ENCODE assay signal across 8 cellular contexts in the genomic region with DNA sequence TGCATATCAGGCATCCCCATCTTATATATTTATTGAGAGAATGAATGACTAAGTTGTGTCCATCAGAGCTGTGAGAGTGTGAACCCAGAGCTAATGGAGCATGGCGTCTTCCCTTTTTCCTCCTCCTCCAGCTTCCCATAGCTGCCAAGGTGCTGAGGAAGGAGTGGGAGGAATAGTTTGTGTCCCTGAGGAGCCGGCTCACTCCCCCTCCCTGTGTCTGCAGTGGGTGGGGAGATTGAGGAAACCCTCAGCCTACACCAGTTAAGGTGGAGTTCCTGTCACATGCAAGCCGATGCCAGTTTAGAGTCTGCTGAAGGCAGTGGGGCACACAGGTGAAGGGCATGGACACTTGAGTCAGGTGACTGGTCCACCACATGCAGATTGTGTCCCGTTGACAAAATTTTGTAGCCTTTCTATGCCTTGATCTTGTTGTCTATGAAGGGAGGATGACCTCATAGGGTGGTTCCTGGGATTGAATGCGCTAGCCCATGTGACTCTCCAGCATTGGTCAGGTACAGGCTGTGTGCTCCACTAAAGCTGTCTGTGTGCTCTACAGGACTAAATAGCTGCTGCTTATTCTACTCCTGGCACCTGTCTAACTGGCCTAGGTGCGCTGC. TPM values are rescaled to one million over a fixed set of nuclear protein-coding genes. Genes with fewer than 3 reads are reported as not detected.
A peak's percentile ranks its signal among the peaks of the same experiment; 100 is the strongest.
DNase-seq lines count a peak whose midpoint lies in the region; TF ChIP-seq lines count a peak whose summit lies in the region.

No MANE protein-coding gene starts in this region.

- H3K27ac ChIP-seq in GM23248 (peak overlapping the region; percentile 22; the same call in 1 of the 2 replicates), esophagus squamous epithelium (peak overlapping the region; percentile 69 to 80 (median 78)), tibial nerve (peak overlapping the region in 2 of 4 donors; percentile 50 to 63)

- H3K4me3 Mint-ChIP-seq in chondrocyte (ENCODE audit: unreplicated experiment) (no peak overlapping the region), osteocyte (ENCODE audit: unreplicated experiment) (no peak overlapping the region)

- no peaks in the 10 kb centered on the region for H3K27me3 Mint-ChIP-seq in chondrocyte (ENCODE audit: low read depth)
- H3K27me3 Mint-ChIP-seq in osteocyte (ENCODE audit: unreplicated experiment) = no peaks in the 10 kb centered on the region

- H3K27ac Mint-ChIP-seq in chondrocyte (ENCODE audit: unreplicated experiment) (no peak overlapping the region), osteocyte (ENCODE audit: unreplicated experiment) (no peak overlapping the region)

- H3K79me2 ChIP-seq in GM23248 (ENCODE audit: insufficient read depth) = peaks cover 48% of the 10 kb centered on the region

- intact Hi-C loops in esophagus squamous epithelium (cut with DNase I) = no loop called here

- H3K4me1 ChIP-seq in GM23248 (ENCODE audit: insufficient read depth) = peaks cover 53% of the 10 kb centered on the region
- peaks cover 6 to 61% (median 28%) of the 10 kb centered on the region in 3 donors for H3K4me1 ChIP-seq in esophagus squamous epithelium
- peaks cover 0 to 56% (median 15%) of the 10 kb centered on the region in 4 donors for H3K4me1 ChIP-seq in tibial nerve

- TF ChIP-seq CTCF in esophagus squamous epithelium (IDR thresholded peaks at IDR 0.05) (no peak), chondrocyte (IDR thresholded peaks at IDR 0.05) (no peak), osteocyte (IDR thresholded peaks at IDR 0.05) (no peak), tibial nerve (IDR thresholded peaks at IDR 0.05) (no peak)

- peak in 1 of 4 donors; percentile 6 for TF ChIP-seq POLR2A in esophagus squamous epithelium (IDR thresholded peaks at IDR 0.05)
- no peak for TF ChIP-seq POLR2A in tibial nerve (IDR thresholded peaks at IDR 0.05)

- peaks cover 61% of the 10 kb centered on the region for H3K4me1 Mint-ChIP-seq in chondrocyte (ENCODE audit: low read depth)
- peaks cover 44% of the 10 kb centered on the region for H3K4me1 Mint-ChIP-seq in osteocyte (ENCODE audit: unreplicated experiment)

- no peaks in the 10 kb centered on the region for H3K9me2 ChIP-seq in GM23248 (ENCODE audit: insufficient read depth)

- H3K4me3 ChIP-seq in GM23248 (no peak overlapping the region), esophagus squamous epithelium (no peak overlapping the region), tibial nerve (no peak overlapping the region)

- H2AFZ ChIP-seq in GM23248 = no peak overlapping the region

- H3K36me3 ChIP-seq in GM23248 (ENCODE audit: low read depth) = no peaks in the 10 kb centered on the region
- peaks cover 0 to 24% (median 0%) of the 10 kb centered on the region in 3 donors for H3K36me3 ChIP-seq in esophagus squamous epithelium
- H3K36me3 ChIP-seq in tibial nerve = peaks cover 0 to 17% (median 3%) of the 10 kb centered on the region in 3 donors

- H3K9me3 Mint-ChIP-seq in chondrocyte (ENCODE audit: low read depth) = no peaks in the 10 kb centered on the region
- H3K9me3 Mint-ChIP-seq in osteocyte (ENCODE audit: unreplicated experiment) = no peaks in the 10 kb centered on the region

- H3K27me3 ChIP-seq in GM23248 (replicated peaks; ENCODE audit: insufficient read depth) = no peaks in the 10 kb centered on the region
- H3K27me3 ChIP-seq in esophagus squamous epithelium = no peaks in the 10 kb centered on the region
- H3K27me3 ChIP-seq in tibial nerve = no peaks in the 10 kb centered on the region

- no peaks in the 10 kb centered on the region for H4K20me1 ChIP-seq in GM23248 (ENCODE audit: insufficient read depth)

- H3K9me3 ChIP-seq in GM23248 (ENCODE audit: low read depth) (no peaks in the 10 kb centered on the region), esophagus squamous epithelium (no peaks in the 10 kb centered on the region), tibial nerve (no peaks in the 10 kb centered on the region)

- H3K36me3 Mint-ChIP-seq in chondrocyte (ENCODE audit: low read depth) (peaks cover 6% of the 10 kb centered on the region), osteocyte (ENCODE audit: unreplicated experiment) (peaks cover 9% of the 10 kb centered on the region)

- DNase-seq in GM23248 (peak; percentile 47), SW480 (ENCODE audit: low spot score) (peak; percentile 44), esophagus squamous epithelium (lab: John Stamatoyannopoulos, UW) (no peak), renal cortical epithelial cell (ENCODE audit: low read depth) (peak; percentile 85), chondrocyte (ENCODE audit: low spot score) (no peak), superior temporal gyrus (ENCODE audit: extremely low spot score) (no peak), osteocyte (ENCODE audit: extremely low spot score, unreplicated experiment) (no peak), tibial nerve (ENCODE audit: low spot score in 2 of 2) (no peak)

- H3F3A ChIP-seq in GM23248 (ENCODE audit: insufficient read depth) = peaks cover 43% of the 10 kb centered on the region

- H3K9ac ChIP-seq in GM23248 = no peak overlapping the region

- in situ Hi-C loops in GM23248 (cut with MboI) = no loop called here

- WGBS in GM23248 (ENCODE audit: low coverage in 1 of 2, low lambda C conversion rate in 2 of 2, missing lambda C conversion rate in 2 of 2), 2 experiments = 80% methylated on average over 6 of the region's 6 CpGs
- WGBS in esophagus squamous epithelium, 2 donors = 67 to 68% methylated on average over 4 of the region's 6 CpGs
- WGBS in tibial nerve, 2 donors = 67 to 68% methylated on average over 5 to 6 of the region's 6 CpGs

- H3K4me2 ChIP-seq in GM23248 (ENCODE audit: unreplicated experiment) = no peak overlapping the region

- TF ChIP-seq EP300 in tibial nerve (IDR thresholded peaks at IDR 0.05) = no peak

RNA-seq across cellular contexts. Expression of a gene that starts 47.6 kb away (rescaled TPM):
- 196 and 226 TPM in 2 replicates for total RNA-seq in GM23248 (2014; rRNA removed; shearing (Covaris generic))
- 299 and 315 TPM in 2 replicates for polyA plus RNA-seq in GM23248 (2016; fragmentation: Nextera tagmentation; extraction: Ambion mirVana)
- total RNA-seq in esophagus squamous epithelium (100 to 1,000 TPM in 3 of 4 donors, 10 to 100 TPM in 1; 99.9 to 336 (median 265) TPM), renal cortical epithelial cell (204 and 672 TPM in 2 replicates), chondrocyte (209 to 228 TPM (median 221 TPM) in 3 replicates), osteocyte (181 and 192 TPM in 2 replicates), tibial nerve (100 to 1,000 TPM; 156 to 233 (median 177) TPM)

Comparison
In these comparisons a context has a peak if more than half of its experiments do, and no peak if none do; other contexts are left out.
1. DNase-seq: peak in GM23248 (single experiment), SW480 (single experiment) and renal cortical epithelial cell (single experiment); none in esophagus squamous epithelium (single experiment), chondrocyte (single experiment), superior temporal gyrus (single experiment), osteocyte (single experiment) and tibial nerve (0 of 2).